ENCODE assay signal across 18 cellular contexts in genomic region chr12:76311796-76312195, GRCh38. TPM values are rescaled to one million over a fixed set of nuclear protein-coding genes. Genes with fewer than 3 reads are reported as not detected.
A peak's percentile ranks its signal among the peaks of the same experiment; 100 is the strongest.
DNase-seq lines count a peak whose midpoint lies in the region; ATAC-seq and TF ChIP-seq lines count a peak whose summit lies in the region.
"Had no signal": no experiment of that assay in that cellular context is flagged by ENCODE, and none has a peak within 500 bp of the region (broad histone marks: within the 10 kb centered on the region; RNA-seq: fewer than 3 reads in every experiment).

No MANE protein-coding gene starts in this region.

- TF ChIP-seq CTCF in PC-3 (conservative IDR thresholded peaks at IDR 0.05; ENCODE audit: low read depth, low read length) (no peak), epithelial cell of esophagus (IDR thresholded peaks at IDR 0.05; ENCODE audit: insufficient read depth, low read depth, low read length, missing control alignments) (no peak)

- no peak overlapping the region for H3K4me2 ChIP-seq in PC-3 (ENCODE audit: low read length)
- H3K4me2 ChIP-seq: BLaER1 had no signal

- H3K9me2 ChIP-seq in PC-3 (replicated peaks; ENCODE audit: low read length) = no peaks in the 10 kb centered on the region

- H3K9ac ChIP-seq in PC-3 (ENCODE audit: low read length) = no peak overlapping the region
- H3K9ac ChIP-seq: BLaER1 had no signal

- H3K36me3 ChIP-seq in PC-3 (ENCODE audit: low read depth, low read length) (no peaks in the 10 kb centered on the region), neuron (ENCODE audit: insufficient read depth, low read length) (no peaks in the 10 kb centered on the region)
- H3K36me3 ChIP-seq: BLaER1, Peyer's patch, upper lobe of right lung, WERI-Rb-1 had no signal

- no peak overlapping the region for H3K27ac ChIP-seq in PC-3 (ENCODE audit: low read length)
- H3K27ac ChIP-seq: BLaER1, Peyer's patch, upper lobe of right lung, WERI-Rb-1 had no signal

- H4K20me1 ChIP-seq in PC-3 (ENCODE audit: low read length) = no peaks in the 10 kb centered on the region
- H4K20me1 ChIP-seq: BLaER1 had no signal

- H3K79me2 ChIP-seq in PC-3 (ENCODE audit: low read length) = no peaks in the 10 kb centered on the region

- H3K27me3 ChIP-seq in PC-3 (ENCODE audit: low read length) = no peaks in the 10 kb centered on the region
- H3K27me3 ChIP-seq in neuron (ENCODE audit: insufficient read depth, low read length) = no peaks in the 10 kb centered on the region
- H3K27me3 ChIP-seq: BLaER1, Peyer's patch, upper lobe of right lung had no signal

- no TSS peak for BruUV-seq in PC-3 (replicated peaks; lab: Mats Ljungman, UMichigan)

- H3K4me3 ChIP-seq in PC-3 (ENCODE audit: low read length) = no peak overlapping the region
- no peak overlapping the region for H3K4me3 ChIP-seq in epithelial cell of esophagus (ENCODE audit: low read length)
- no peak overlapping the region for H3K4me3 ChIP-seq in neuron (ENCODE audit: low read length)
- H3K4me3 ChIP-seq: BLaER1, Peyer's patch, upper lobe of right lung had no signal

- CTCF ChIA-PET in PC-3 (lab: Charles Lee) = no interaction called here

- POLR2A ChIA-PET in PC-3 (lab: Charles Lee; ENCODE audit: unreplicated experiment) = interaction anchor here (0.5 to 0.6 kb wide), 3 partner anchors 119 to 1748 kb away, joined by 4 to 13 read pairs (median 5); no protein-coding TSS in a partner anchor

- DNase-seq in AG20443 (ENCODE audit: low spot score) (peak; percentile 44), PC-3 (peak; percentile 43), epithelial cell of esophagus (ENCODE audit: low read depth) (peak; percentile 56), HT-29 (ENCODE audit: low spot score) (no peak), NOMO-1 treated with dmso at 0.1 percent for 144 hours (lab: John Stamatoyannopoulos, UW; ENCODE audit: unreplicated experiment) (no peak), NCI-H1694 (lab: John Stamatoyannopoulos, UW) (no peak)
- DNase-seq: activated CD4-positive, alpha-beta memory T cell treated with anti-CD3 and anti-CD28 coated beads, Interleukin-2, amount 10 ng/mL, durations not matched to agents 7 days and 5 days; GOT3; NCI-H187; NCI-H524 treated with DMSO at 0.1 percent for 48 hours; Peyer's patch; stimulated activated CD4-positive, alpha-beta T cell treated with anti-CD3 and anti-CD28 coated beads, Interleukin-12 subunit alpha, Interleukin-12 subunit beta, amount 100 ng/mL, for 4 hours; stimulated activated naive CD8-positive, alpha-beta T cell treated with anti-CD3 and anti-CD28 coated beads, Interleukin-15, Interleukin-2, amounts not matched to agents 100 U/mL and 50 U/mL, for 24 hours; WERI-Rb-1 had no signal

- ATAC-seq in PC-3 = 0 out of 2 replicates have a peak, but pooled peaks have one; percentile 8
- ATAC-seq in GM21367 (IDR thresholded peaks at IDR 0.05; ENCODE audit: unreplicated experiment) = no peak
- ATAC-seq: stimulated activated naive CD8-positive, alpha-beta T cell treated with anti-CD3 and anti-CD28 coated beads, Interleukin-15, Interleukin-2, amounts not matched to agents 100 U/mL and 50 U/mL, for 24 hours had no signal

- H3K9me3 ChIP-seq in PC-3 (ENCODE audit: low read length) = no peaks in the 10 kb centered on the region
- no peaks in the 10 kb centered on the region for H3K9me3 ChIP-seq in neuron (ENCODE audit: low read length)
- H3K9me3 ChIP-seq: BLaER1, Peyer's patch, upper lobe of right lung had no signal

- H2AFZ ChIP-seq in PC-3 (ENCODE audit: low read length) (no peak overlapping the region), neuron (ENCODE audit: low read depth, low read length) (peak overlapping the region; percentile 23)

- H3K4me1 ChIP-seq in PC-3 (ENCODE audit: insufficient read depth, low read length) = peaks cover 8% of the 10 kb centered on the region
- H3K4me1 ChIP-seq in neuron (ENCODE audit: insufficient read depth, low read length) = peaks cover 9% of the 10 kb centered on the region
- H3K4me1 ChIP-seq: BLaER1, Peyer's patch, upper lobe of right lung had no signal

- intact Hi-C loops in PC-3 (cut with micrococcal nuclease) = no loop called here

- no peaks in the 10 kb centered on the region for H3F3A ChIP-seq in PC-3 (ENCODE audit: low read length, unreplicated experiment)

RNA-seq across cellular contexts. Expression of gene BBS10, which starts 36.4 kb away (rescaled TPM):
- 7.5 and 8.0 TPM in 2 replicates for total RNA-seq in PC-3 (2014; rRNA removed)
- total RNA-seq in HT-29 (2014; rRNA removed; shearing (Covaris generic)) = 2.1 and 2.3 TPM in 2 replicates

Comparison
In these comparisons a context has a peak if more than half of its experiments do, and no peak if none do; other contexts are left out.
1. DNase-seq: peak in AG20443 (single experiment), PC-3 (single experiment) and epithelial cell of esophagus (single experiment); none in HT-29 (single experiment), NOMO-1 treated with dmso at 0.1 percent for 144 hours (single experiment) and NCI-H1694 (single experiment).